Comparison of ENCODE assay signal across 8 cellular contexts in the genomic region with DNA sequence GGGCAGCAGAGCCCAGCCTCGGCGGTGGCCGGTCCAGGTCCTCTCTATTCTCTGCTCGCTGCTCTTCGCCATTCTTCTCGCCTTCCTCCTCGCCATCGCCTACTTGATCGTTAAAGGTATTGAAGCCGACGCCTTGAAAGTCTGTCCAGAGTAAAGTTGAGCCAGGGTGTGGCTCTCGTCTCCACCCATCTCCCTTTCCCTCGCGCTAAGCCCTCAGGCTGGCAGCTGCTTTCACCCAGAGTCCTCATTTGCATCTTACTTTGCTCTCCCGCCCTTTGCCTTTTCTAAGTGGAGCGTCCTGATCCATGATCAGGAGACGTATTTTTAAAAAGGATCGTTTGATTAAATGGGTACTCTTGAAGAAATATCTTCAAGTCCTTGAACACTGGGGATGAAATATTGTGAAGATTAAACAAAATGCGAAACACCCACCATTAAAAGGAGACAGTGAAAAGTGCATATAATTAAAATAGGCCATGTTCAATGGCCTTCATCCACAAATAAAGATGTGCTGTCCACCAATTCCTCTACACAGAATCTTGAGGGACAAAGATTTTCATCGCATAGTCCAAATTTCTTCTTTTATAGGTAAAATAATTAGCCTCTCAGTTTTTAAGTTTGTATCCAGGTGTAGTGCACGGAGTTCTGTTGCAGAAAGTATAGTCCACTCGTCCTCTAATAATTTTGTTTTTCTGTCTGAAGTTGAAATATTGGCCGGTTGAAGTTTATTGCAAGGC. TPM values are rescaled to one million over a fixed set of nuclear protein-coding genes. Genes with fewer than 3 reads are reported as not detected.
DNase-seq lines count a peak whose midpoint lies in the region; ATAC-seq, FAIRE-seq and TF ChIP-seq lines count a peak whose summit lies in the region.

No MANE protein-coding gene starts in this region.

- peak overlapping the region; percentile 98 for H3K4me3 ChIP-seq in HUES6 (ENCODE audit: low read depth, low read length)
- H3K4me3 ChIP-seq in NT2/D1 (ENCODE audit: insufficient read length, low read depth) = peak overlapping the region; percentile 97
- peak overlapping the region; percentile 80 to 89 for H3K4me3 ChIP-seq in kidney (ENCODE audit: low read length in 2 of 2)

- peaks cover 0 to 3% (median 0%) of the 10 kb centered on the region in 5 experiments for H3K9me3 Mint-ChIP-seq in brain

- peak overlapping the region; percentile 96 to 99 (median 98) for H3K27ac Mint-ChIP-seq in brain

- H3K27me3 Mint-ChIP-seq in brain = peaks cover 23% of the 10 kb centered on the region

- no peaks in the 10 kb centered on the region for H3K27me3 ChIP-seq in HUES6 (ENCODE audit: control insufficient read depth, insufficient read depth, low read length)
- H3K27me3 ChIP-seq in NT2/D1 (ENCODE audit: insufficient read depth, insufficient read length) = no peaks in the 10 kb centered on the region

- peaks cover 85% of the 10 kb centered on the region for H3K4me1 Mint-ChIP-seq in brain

- H3K4me3 Mint-ChIP-seq in brain = peak overlapping the region; percentile 96 to 99 (median 99)

- intact Hi-C loops in kidney (cut with DNase I) = no loop called here

- peak; percentile 58 for DNase-seq in activated CD4-positive, alpha-beta T cell treated with anti-CD3 and anti-CD28 coated beads for 48 hours
- DNase-seq in activated CD4-positive, alpha-beta T cell treated with anti-CD3 and anti-CD28 coated beads, Interleukin-2, amount 50 U/mL, for 4 hours = no peak
- peak; percentile 47 for DNase-seq in NT2/D1 (ENCODE audit: low read depth, low spot score)
- peak; percentile 77 for DNase-seq in kidney
- DNase-seq in substantia nigra (lab: John Stamatoyannopoulos, UW) = peak in 5 of 49 donors; percentile 27 to 50 (median 40)

- FAIRE-seq in kidney (lab: Jason Lieb, UNC) = no peak

- H3K36me3 Mint-ChIP-seq in brain = peaks cover 36% of the 10 kb centered on the region

- no peak for TF ChIP-seq CTCF in brain (conservative IDR thresholded peaks at IDR 0.05)
- no peak for TF ChIP-seq CTCF in kidney (IDR thresholded peaks at IDR 0.05; ENCODE audit: borderline replicate concordance, extremely low read depth, insufficient read depth)

- H3K9ac ChIP-seq in HUES6 (ENCODE audit: low read length) = peak overlapping the region; percentile 100
- peak overlapping the region; percentile 99 for H3K9ac ChIP-seq in NT2/D1 (ENCODE audit: insufficient read length, low read depth)
- H3K9ac ChIP-seq in kidney (ENCODE audit: low read length in 2 of 2) = peak overlapping the region; percentile 52 to 94

- no peaks in the 10 kb centered on the region for H3K9me3 ChIP-seq in HUES6 (ENCODE audit: control insufficient read depth, insufficient read depth, low read depth, low read length)
- no peaks in the 10 kb centered on the region for H3K9me3 ChIP-seq in NT2/D1 (ENCODE audit: insufficient read depth, low read length)
- H3K9me3 ChIP-seq in kidney (ENCODE audit: control insufficient read depth in 1 of 2, low read length in 2 of 2) = no peaks in the 10 kb centered on the region

- H3K4me1 ChIP-seq in HUES6 (ENCODE audit: control insufficient read depth, insufficient read depth, low read length) = peaks cover 8% of the 10 kb centered on the region
- H3K4me1 ChIP-seq in NT2/D1 (ENCODE audit: insufficient read depth, insufficient read length) = no peaks in the 10 kb centered on the region
- H3K4me1 ChIP-seq in kidney (ENCODE audit: control insufficient read depth in 1 of 2, insufficient read depth in 1 of 2, low read depth in 1 of 2, low read length in 2 of 2) = peaks cover 4 to 6% of the 10 kb centered on the region in 2 donors

- H3K27ac ChIP-seq in HUES6 (ENCODE audit: low read depth, low read length) (peak overlapping the region; percentile 100), kidney (ENCODE audit: low read depth in 2 of 2, low read length in 2 of 2) (peak overlapping the region; percentile 98), substantia nigra (ENCODE audit: low read depth, low read length, poor library complexity, severe bottlenecking) (peak overlapping the region; percentile 97)

- H3K36me3 ChIP-seq in HUES6 (ENCODE audit: control insufficient read depth, insufficient read depth, low read length) (peaks cover 51% of the 10 kb centered on the region), NT2/D1 (ENCODE audit: insufficient read depth, insufficient read length, low read length) (peaks cover 56% of the 10 kb centered on the region), kidney (ENCODE audit: control insufficient read depth in 1 of 2, insufficient read depth in 2 of 2, low read length in 2 of 2) (no peaks in the 10 kb centered on the region)

- ATAC-seq in GM21717 (IDR thresholded peaks at IDR 0.05; ENCODE audit: unreplicated experiment) = peak; percentile 36

RNA-seq across cellular contexts. Expression of a gene that starts 0.7 kb away (rescaled TPM):
- polyA plus RNA-seq in brain (ENCODE audit: insufficient read depth, low read depth, low replicate concordance) (27.9 TPM), kidney (ENCODE audit: insufficient read depth, low read depth, low replicate concordance) (9.3 TPM)
- 15.5 TPM for total RNA-seq in kidney

RNA-seq across cellular contexts. Expression of a gene that starts 1.8 kb away (rescaled TPM):
- polyA plus RNA-seq in brain (ENCODE audit: insufficient read depth, low read depth, low replicate concordance) (18.8 TPM), kidney (ENCODE audit: insufficient read depth, low read depth, low replicate concordance) (20.2 TPM)
- total RNA-seq in kidney = 82.7 TPM

Comparison
In these comparisons a context has a peak if more than half of its experiments do, and no peak if none do; other contexts are left out.
1. DNase-seq: peak in activated CD4-positive, alpha-beta T cell treated with anti-CD3 and anti-CD28 coated beads for 48 hours (single experiment), NT2/D1 (single experiment) and kidney (single experiment); none in activated CD4-positive, alpha-beta T cell treated with anti-CD3 and anti-CD28 coated beads, Interleukin-2, amount 50 U/mL, for 4 hours (0 of 2).
2. Peak in every context shown above with its lines, with median percentiles within 50 percentile points of each other: H3K27ac ChIP-seq, H3K4me3 ChIP-seq and H3K9ac ChIP-seq.